In genomic region chr2:44848026-44848425, GRCh38 we compare ENCODE assay signal across 9 cellular contexts.
"Had no signal": no experiment of that assay in that cellular context is flagged by ENCODE, and none has a peak within 500 bp of the region (broad histone marks: within the 10 kb centered on the region; RNA-seq: fewer than 3 reads in every experiment).

No MANE protein-coding gene starts in this region.

- H3K4me2 ChIP-seq: GM23338 had no signal

- H3K4me1 ChIP-seq: HAP-1 had no signal

- H2AFZ ChIP-seq: GM23338 had no signal

- H3K4me3 ChIP-seq: GM23338, HAP-1, K562 had no signal

- DNase-seq: H7, HFFc6, IMR-90, KG1 had no signal

- H3K4me3 Mint-ChIP-seq: GM23338, HFFc6 had no signal

- ATAC-seq: GM23338, HCT116, K562 had no signal

- H3K4me1 Mint-ChIP-seq: GM23338 had no signal

- H3K27ac Mint-ChIP-seq: GM23338, HFFc6 had no signal

- H3K9me3 Mint-ChIP-seq: GM23338, HFFc6 had no signal

- H3K36me3 ChIP-seq: HAP-1 had no signal

- H3K27ac ChIP-seq: HL-60 had no signal

- FAIRE-seq: K562 had no signal

- H3K9me3 ChIP-seq: HAP-1 had no signal
